Comparison of ENCODE assay signal across 23 cellular contexts in the genomic region with DNA sequence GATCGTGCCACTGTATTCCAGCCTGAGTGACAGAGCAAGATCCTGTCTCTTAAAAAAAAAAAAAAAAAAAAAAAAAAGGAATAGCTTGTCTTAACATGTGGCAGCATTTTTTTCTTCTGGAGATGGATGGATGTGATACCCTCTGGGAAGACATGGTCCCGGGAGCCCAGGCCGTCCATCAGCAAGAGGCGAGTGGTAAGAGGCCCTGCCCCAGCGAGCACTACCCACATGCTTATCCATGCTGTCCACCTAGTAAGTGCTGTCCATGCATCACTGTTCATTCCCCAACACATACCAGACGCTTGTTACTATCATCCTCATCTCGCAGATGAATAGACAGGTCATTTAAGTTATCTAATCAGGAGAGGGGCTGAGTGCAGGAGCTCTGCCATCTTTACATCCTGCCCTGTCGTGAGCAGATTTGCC. TPM values are rescaled to one million over a fixed set of nuclear protein-coding genes. Genes with fewer than 3 reads are reported as not detected.
"Had no signal": no experiment of that assay in that cellular context is flagged by ENCODE, and none has a peak within 500 bp of the region (broad histone marks: within the 10 kb centered on the region; RNA-seq: fewer than 3 reads in every experiment).

No MANE protein-coding gene starts in this region.

- FAIRE-seq: endometrium had no signal

- H3K27me3 ChIP-seq: testis had no signal

- H3K4me3 ChIP-seq: left lung, smooth muscle cell, testis had no signal

- H3K4me1 ChIP-seq: left lung, testis had no signal

- ATAC-seq: activated CD4-positive, alpha-beta T cell treated with anti-CD3 and anti-CD28 coated beads for 36 hours; activated T-cell treated with anti-CD3 and anti-CD28 coated beads, Interleukin-2, amount 50 U/mL, for 72 hours; left lung; natural killer cell treated with Interleukin-12 subunit alpha and Interleukin-12 subunit beta and Interleukin-15 and Interleukin-18, amount 100 ng/mL, for 72 hours; sciatic nerve; stimulated activated naive B cell treated with anti-CD40 and anti-IgM and Interleukin-4, amounts not matched to agents 10 μg/mL and 1 μg/mL and 100 μg/mL, for 72 hours had no signal

- H3K9me3 ChIP-seq: left lung, testis had no signal

- H3K36me3 ChIP-seq: left lung had no signal

- DNase-seq: activated B cell treated with CpG ODN at 0.5 μM for 24 hours; activated CD4-positive, alpha-beta T cell treated with anti-CD3 and anti-CD28 coated beads for 36 hours; activated CD4-positive, alpha-beta T cell treated with anti-CD3 and anti-CD28 coated beads, Interleukin-2, amount 50 U/mL, for 48 hours; activated effector memory CD4-positive, alpha-beta T cell treated with Interleukin-2 at 50 U/mL for 16 hours; activated naive CD4-positive, alpha-beta T cell treated with anti-CD3 and anti-CD28 coated beads for 36 hours; activated T-cell treated with anti-CD3 and anti-CD28 coated beads, Interleukin-2, amount 50 U/mL, for 72 hours; amygdala; effector CD4-positive, alpha-beta T cell; erythroblast; left lung; mammary epithelial cell; stimulated activated CD4-positive, alpha-beta T cell treated with anti-CD3 and anti-CD28 coated beads, Interleukin-2, amount 100 ng/mL, for 48 hours; stimulated activated CD8-positive, alpha-beta memory T cell treated with anti-CD3 and anti-CD28 coated beads, Interleukin-4, amount 100 ng/mL, for 48 hours; stimulated activated naive B cell treated with anti-CD40 and anti-IgM and Interleukin-4, amounts not matched to agents 10 μg/mL and 1 μg/mL and 100 μg/mL, for 72 hours; T1000; testis had no signal

- H3K27ac ChIP-seq: foreskin keratinocyte, left lung, parathyroid adenoma, testis had no signal

- H3K9ac ChIP-seq: parathyroid adenoma had no signal

RNA-seq across cellular contexts. Expression of a gene that starts 35.0 kb away (rescaled TPM):
- total RNA-seq: activated CD4-positive, alpha-beta T cell treated with anti-CD3 and anti-CD28 coated beads for 36 hours; activated naive CD4-positive, alpha-beta T cell treated with anti-CD3 and anti-CD28 coated beads for 36 hours; foreskin keratinocyte had no signal

RNA-seq across cellular contexts. Expression of a gene that starts 45.3 kb away (rescaled TPM):
- total RNA-seq: activated B cell treated with CpG ODN at 0.5 μM for 24 hours; activated naive CD8-positive, alpha-beta T cell treated with anti-CD3 and anti-CD28 coated beads, Interleukin-2, amount 10 ng/mL, durations not matched to agents 7 days and 5 days; natural killer cell treated with Interleukin-12 subunit alpha and Interleukin-12 subunit beta and Interleukin-15 and Interleukin-18, amount 100 ng/mL, for 72 hours had no signal
